ENCODE assay signal across 8 cellular contexts in the genomic region with DNA sequence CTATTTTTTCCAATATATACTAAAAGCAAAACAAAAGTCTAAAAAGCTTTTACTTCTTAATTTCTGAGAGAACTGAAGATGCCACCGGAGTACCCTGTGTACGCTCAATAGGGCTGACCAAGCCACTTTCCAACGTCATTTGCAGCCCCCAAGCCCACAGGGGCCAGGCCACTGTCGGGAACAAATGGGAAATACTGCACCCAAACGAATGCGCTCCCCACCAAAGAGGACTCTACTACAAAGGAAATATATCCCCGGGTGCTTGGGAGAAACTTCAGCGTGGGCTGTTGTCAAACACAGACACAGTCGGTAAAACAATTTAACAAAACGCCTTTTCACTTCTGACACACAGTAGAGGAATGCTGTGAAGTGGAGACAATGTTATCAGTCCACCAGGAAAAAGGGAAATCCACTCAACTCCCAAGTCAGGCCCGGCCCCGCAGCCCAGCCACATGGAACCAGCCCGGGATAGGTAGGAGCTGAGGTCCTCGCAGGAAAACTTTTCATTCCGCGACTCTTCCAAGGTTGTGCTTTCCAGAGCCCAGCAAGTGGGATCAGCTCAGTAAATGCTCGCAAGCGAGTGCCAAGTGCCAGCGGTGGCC. TPM values are rescaled to one million over a fixed set of nuclear protein-coding genes. Genes with fewer than 3 reads are reported as not detected.
DNase-seq lines count a peak whose midpoint lies in the region; ATAC-seq and TF ChIP-seq lines count a peak whose summit lies in the region.

No MANE protein-coding gene starts in this region.

- no peaks in the 10 kb centered on the region for H3K9me3 Mint-ChIP-seq in activated naive CD4-positive, alpha-beta T cell treated with anti-CD3 and anti-CD28 coated beads, Interleukin-2, amount 50 U/mL, for 24 hours
- no peaks in the 10 kb centered on the region for H3K9me3 Mint-ChIP-seq in stimulated activated naive CD8-positive, alpha-beta T cell treated with anti-CD3 and anti-CD28 coated beads, Interleukin-15, amount 100 ng/mL, for 72 hours

- no peak for DNase-seq in activated naive CD4-positive, alpha-beta T cell (lab: John Stamatoyannopoulos, UW)
- DNase-seq in ascending aorta (ENCODE audit: low spot score in 2 of 2): peak in 1 of 2 donors; percentile 60
- DNase-seq in stimulated activated naive CD8-positive, alpha-beta T cell treated with anti-CD3 and anti-CD28 coated beads, Interleukin-15, amount 100 ng/mL, for 72 hours: no peak
- no peak for DNase-seq in UCSD-AML1 (lab: John Stamatoyannopoulos, UW; ENCODE audit: unreplicated experiment)

- no peak for TF ChIP-seq CTCF in ascending aorta (IDR thresholded peaks at IDR 0.05)

- no peaks in the 10 kb centered on the region for H3K27me3 ChIP-seq in ascending aorta

- H3K4me3 ChIP-seq in ascending aorta: peak overlapping the region; percentile 92 to 93
- peak overlapping the region; percentile 84 for H3K4me3 ChIP-seq in iPS-18c (ENCODE audit: insufficient read depth, low read depth, low read length)

- H3K27ac Mint-ChIP-seq in activated naive CD4-positive, alpha-beta T cell treated with anti-CD3 and anti-CD28 coated beads, Interleukin-2, amount 50 U/mL, for 24 hours: no peak overlapping the region
- H3K27ac Mint-ChIP-seq in stimulated activated naive CD8-positive, alpha-beta T cell treated with anti-CD3 and anti-CD28 coated beads, Interleukin-15, amount 100 ng/mL, for 72 hours: no peak overlapping the region

- intact Hi-C loops in ascending aorta (cut with DNase I): no loop called here

- peaks cover 11% of the 10 kb centered on the region for H3K4me1 Mint-ChIP-seq in activated naive CD4-positive, alpha-beta T cell treated with anti-CD3 and anti-CD28 coated beads, Interleukin-2, amount 50 U/mL, for 24 hours
- peaks cover 23% of the 10 kb centered on the region for H3K4me1 Mint-ChIP-seq in stimulated activated naive CD8-positive, alpha-beta T cell treated with anti-CD3 and anti-CD28 coated beads, Interleukin-15, amount 100 ng/mL, for 72 hours

- no peaks in the 10 kb centered on the region for H3K36me3 Mint-ChIP-seq in activated naive CD4-positive, alpha-beta T cell treated with anti-CD3 and anti-CD28 coated beads, Interleukin-2, amount 50 U/mL, for 24 hours

- peak overlapping the region; percentile 45 for H3K4me3 Mint-ChIP-seq in activated naive CD4-positive, alpha-beta T cell treated with anti-CD3 and anti-CD28 coated beads, Interleukin-2, amount 50 U/mL, for 24 hours
- peak overlapping the region; percentile 48 to 56 for H3K4me3 Mint-ChIP-seq in stimulated activated naive CD8-positive, alpha-beta T cell treated with anti-CD3 and anti-CD28 coated beads, Interleukin-15, amount 100 ng/mL, for 72 hours

- ATAC-seq in stimulated activated naive CD8-positive, alpha-beta T cell treated with anti-CD3 and anti-CD28 coated beads, Interleukin-15, amount 100 ng/mL, for 72 hours: no peak
- no peak for ATAC-seq in HG02885 (IDR thresholded peaks at IDR 0.05; ENCODE audit: poor library complexity, unreplicated experiment)
- ATAC-seq in GM18519 (IDR thresholded peaks at IDR 0.05; ENCODE audit: low FRiP score, unreplicated experiment): no peak

- H3K36me3 ChIP-seq in ascending aorta: no peaks in the 10 kb centered on the region

- peak overlapping the region; percentile 75 to 97 for H3K27ac ChIP-seq in ascending aorta

- H3K9me3 ChIP-seq in ascending aorta (no peaks in the 10 kb centered on the region), iPS-18c (ENCODE audit: control insufficient read depth, insufficient read depth, low read length) (peaks cover 2% of the 10 kb centered on the region)

- peaks cover 6 to 19% of the 10 kb centered on the region in 2 donors for H3K4me1 ChIP-seq in ascending aorta

- peaks cover 48% of the 10 kb centered on the region for H3K27me3 Mint-ChIP-seq in activated naive CD4-positive, alpha-beta T cell treated with anti-CD3 and anti-CD28 coated beads, Interleukin-2, amount 50 U/mL, for 24 hours
- H3K27me3 Mint-ChIP-seq in stimulated activated naive CD8-positive, alpha-beta T cell treated with anti-CD3 and anti-CD28 coated beads, Interleukin-15, amount 100 ng/mL, for 72 hours: peaks cover 87% of the 10 kb centered on the region

RNA-seq across cellular contexts. Expression of gene PARD3, which starts 1.4 kb away (rescaled TPM):
- 37.5 TPM for total RNA-seq in ascending aorta
